9 cellular contexts compared by ENCODE assay signal in genomic region chr17:7019839-7020519, GRCh38. TPM values are rescaled to one million over a fixed set of nuclear protein-coding genes. Genes with fewer than 3 reads are reported as not detected.
DNase-seq lines count a peak whose midpoint lies in the region; ATAC-seq and TF ChIP-seq lines count a peak whose summit lies in the region.
"Had no signal": no experiment of that assay in that cellular context is flagged by ENCODE, and none has a peak within 500 bp of the region (broad histone marks: within the 10 kb centered on the region; RNA-seq: fewer than 3 reads in every experiment).

No MANE protein-coding gene starts in this region.

- H3K4me3 Mint-ChIP-seq in natural killer cell, result no peak overlapping the region

- H3K27ac Mint-ChIP-seq in natural killer cell, result peak overlapping the region; percentile 93 to 96

- H3K9ac ChIP-seq in ES-I3 (ENCODE audit: low read depth, low read length), result peak overlapping the region; percentile 60

- no peak for TF ChIP-seq CTCF in natural killer cell (IDR thresholded peaks at IDR 0.05)

- no peaks in the 10 kb centered on the region for H3K36me3 Mint-ChIP-seq in natural killer cell
- H3K36me3 Mint-ChIP-seq: naive B cell had no signal

- peak; percentile 41 for DNase-seq in RPMI7951 (ENCODE audit: low read depth)
- peak; percentile 42 for DNase-seq in fibroblast of gingiva (ENCODE audit: low read depth)
- DNase-seq in natural killer cell, result no peak
- no peak for DNase-seq in NAMALWA (ENCODE audit: low spot score)
- no peak for DNase-seq in GM19238 (ENCODE audit: insufficient read length, low spot score)
- DNase-seq in SKM-1 treated with dmso at 0.1 percent for 144 hours (lab: John Stamatoyannopoulos, UW; ENCODE audit: unreplicated experiment), result no peak
- DNase-seq in stimulated activated naive CD4-positive, alpha-beta T cell (lab: John Stamatoyannopoulos, UW), result no peak
- DNase-seq: naive B cell had no signal

- H3K4me1 Mint-ChIP-seq in natural killer cell, result peaks cover 59 to 89% of the 10 kb centered on the region in 2 donors

- H3K4me1 ChIP-seq in ES-I3 (ENCODE audit: insufficient read depth, low read length), result peaks cover 4% of the 10 kb centered on the region

- H3K27me3 Mint-ChIP-seq in natural killer cell (ENCODE audit: low read depth in 2 of 2), result no peaks in the 10 kb centered on the region
- H3K27me3 Mint-ChIP-seq: naive B cell had no signal

- intact Hi-C loops in natural killer cell (cut with micrococcal nuclease), result loop anchor here (10.0 kb wide), 2 partner anchors 265 to 665 kb away; partner anchors contain the start of genes TP53, WRAP53 and XAF1

- no peak for ATAC-seq in natural killer cell

- H3K36me3 ChIP-seq in ES-I3 (ENCODE audit: insufficient read depth, low read length), result no peaks in the 10 kb centered on the region

- no peaks in the 10 kb centered on the region for H3K9me3 ChIP-seq in ES-I3 (ENCODE audit: control insufficient read depth, insufficient read depth, low read length)

- no peaks in the 10 kb centered on the region for H3K9me3 Mint-ChIP-seq in natural killer cell

RNA-seq across cellular contexts. Expression of gene BCL6B, which starts 2.9 kb away (rescaled TPM):
- total RNA-seq in RPMI7951 (2014; rRNA removed; shearing (Covaris generic)), result not detected in 2 replicates
- total RNA-seq in natural killer cell, result under 1 TPM in 2 of 3 donors, not detected in 1; 0.49 to 0.84 TPM

RNA-seq across cellular contexts. Expression of gene RNASEK, which starts 7.6 kb away (rescaled TPM):
- 156 and 180 TPM in 2 replicates for total RNA-seq in RPMI7951 (2014; rRNA removed; shearing (Covaris generic))
- 100 to 1,000 TPM; 151 to 165 (median 159) TPM for total RNA-seq in natural killer cell

RNA-seq across cellular contexts. Expression of gene SLC16A13, which starts 15.8 kb away (rescaled TPM):
- 0.12 and 0.20 TPM in 2 replicates for total RNA-seq in RPMI7951 (2014; rRNA removed; shearing (Covaris generic))
- 1 to 10 TPM; 4.8 to 7.0 (median 6.0) TPM for total RNA-seq in natural killer cell

RNA-seq across cellular contexts. Expression of gene SLC16A11, which starts 23.9 kb away (rescaled TPM):
- 0.49 TPM in 1 of 2 replicates, not detected in the other for total RNA-seq in RPMI7951 (2014; rRNA removed; shearing (Covaris generic))
- total RNA-seq in natural killer cell, result 1 to 10 TPM; 1.2 to 2.5 (median 1.6) TPM

RNA-seq across cellular contexts. Expression of gene ALOX12, which starts 24.1 kb away (rescaled TPM):
- total RNA-seq in RPMI7951 (2014; rRNA removed; shearing (Covaris generic)), result not detected in 2 replicates
- total RNA-seq in natural killer cell, result 1 to 10 TPM in 2 of 3 donors, under 1 TPM in 1; 0.77 to 2.4 (median 1.3) TPM

Comparison
In these comparisons a context has a peak if more than half of its experiments do, and no peak if none do; other contexts are left out.
1. DNase-seq: peak in RPMI7951 (single experiment) and fibroblast of gingiva (single experiment); none in natural killer cell (single experiment), NAMALWA (single experiment), GM19238 (single experiment), SKM-1 treated with dmso at 0.1 percent for 144 hours (single experiment) and stimulated activated naive CD4-positive, alpha-beta T cell (0 of 6).